Comparison of ENCODE assay signal across 8 cellular contexts in genomic region chr7:129367700-129368388, GRCh38.
DNase-seq lines count a peak whose midpoint lies in the region; ATAC-seq, FAIRE-seq and TF ChIP-seq lines count a peak whose summit lies in the region.

No MANE protein-coding gene starts in this region.

- TF ChIP-seq CTCF in A673 (conservative IDR thresholded peaks at IDR 0.05; ENCODE audit: low read depth, low read length): peak; percentile 95
- peak; percentile 92 for TF ChIP-seq CTCF in chondrocyte (IDR thresholded peaks at IDR 0.05)
- peak; percentile 91 for TF ChIP-seq CTCF in kidney epithelial cell (IDR thresholded peaks at IDR 0.05; ENCODE audit: insufficient read depth, low read length, poor library complexity, severe bottlenecking)

- H3K36me3 ChIP-seq in A673 (ENCODE audit: insufficient read depth, low read length, poor library complexity, severe bottlenecking): no peaks in the 10 kb centered on the region
- no peaks in the 10 kb centered on the region for H3K36me3 ChIP-seq in kidney epithelial cell (ENCODE audit: control insufficient read depth, insufficient read depth, low read length)

- intact Hi-C loops in A673 (cut with micrococcal nuclease; ENCODE audit: unreplicated experiment): loop anchor here (1.0 to 5.0 kb wide), 3 partner anchors 104 to 459 kb away; no protein-coding TSS in a partner anchor

- no peak overlapping the region for H3K27ac Mint-ChIP-seq in chondrocyte (ENCODE audit: unreplicated experiment)

- H3K4me1 Mint-ChIP-seq in chondrocyte (ENCODE audit: low read depth): peaks cover 4% of the 10 kb centered on the region

- H3K4me3 ChIP-seq in A673 (ENCODE audit: low read depth, low read length, poor library complexity, severe bottlenecking) (peak overlapping the region; percentile 20), kidney epithelial cell (ENCODE audit: low read depth, low read length) (no peak overlapping the region)

- BruUV-seq in A673 (replicated peaks; lab: Mats Ljungman, UMichigan): no TSS peak

- CTCF ChIA-PET in A673 (lab: Charles Lee): interaction anchor here (0.6 to 2.4 kb wide), 18 partner anchors 10 to 643 kb away, joined by 3 to 22 read pairs (median 4); partner anchors contain the start of gene STRIP2

- peak overlapping the region; percentile 57 for H3K27ac ChIP-seq in A673 (ENCODE audit: low read depth, low read length, poor library complexity, severe bottlenecking)

- H3K36me3 Mint-ChIP-seq in chondrocyte (ENCODE audit: low read depth): no peaks in the 10 kb centered on the region

- DNase-seq in A673 (ENCODE audit: low spot score) (peak; percentile 93), GM18507 (ENCODE audit: extremely low spot score, insufficient read length, low read depth) (no peak), NCI-H2227 (lab: John Stamatoyannopoulos, UW; ENCODE audit: unreplicated experiment) (peak; percentile 79), chondrocyte (ENCODE audit: low spot score) (no peak), kidney epithelial cell (ENCODE audit: low read depth) (peak; percentile 25)
- peak; percentile 77 for DNase-seq in activated CD4-positive, CD25-positive, alpha-beta regulatory T cell treated with anti-CD3 and anti-CD28 coated beads, Interleukin-2, amount 50 U/mL, for 72 hours
- peak; percentile 69 to 73 for DNase-seq in stimulated activated CD4-positive, alpha-beta T cell treated with anti-CD3 and anti-CD28 coated beads, Interleukin-15, amount 100 ng/mL, for 48 hours (ENCODE audit: low read depth in 2 of 2)

- H3K27me3 ChIP-seq in A673 (replicated peaks; ENCODE audit: insufficient read depth, low read depth, low read length, poor library complexity) (no peaks in the 10 kb centered on the region), kidney epithelial cell (ENCODE audit: control insufficient read depth, insufficient read depth, low read length) (no peaks in the 10 kb centered on the region)

- FAIRE-seq in GM18507 (lab: Jason Lieb, UNC): peak; percentile 91

- H3K4me1 ChIP-seq in A673 (ENCODE audit: insufficient read depth, low read length, poor library complexity, severe bottlenecking): peaks cover 36% of the 10 kb centered on the region

- H3K9me3 ChIP-seq in A673 (ENCODE audit: low read depth, low read length, poor library complexity, severe bottlenecking): no peaks in the 10 kb centered on the region

- H3K4me3 Mint-ChIP-seq in chondrocyte (ENCODE audit: unreplicated experiment): no peak overlapping the region

- POLR2A ChIA-PET in A673 (lab: Charles Lee; ENCODE audit: low non-redundant PET): no interaction called here

- H3K9me3 Mint-ChIP-seq in chondrocyte (ENCODE audit: low read depth): no peaks in the 10 kb centered on the region

- no peaks in the 10 kb centered on the region for H3K27me3 Mint-ChIP-seq in chondrocyte (ENCODE audit: low read depth)

- peak; percentile 70 for ATAC-seq in HG03066 (IDR thresholded peaks at IDR 0.05; ENCODE audit: low read depth, unreplicated experiment)

Comparison
In these comparisons a context has a peak if more than half of its experiments do, and no peak if none do; other contexts are left out.
1. DNase-seq: peak in A673 (single experiment), NCI-H2227 (single experiment), activated CD4-positive, CD25-positive, alpha-beta regulatory T cell treated with anti-CD3 and anti-CD28 coated beads, Interleukin-2, amount 50 U/mL, for 72 hours (single experiment), kidney epithelial cell (single experiment) and stimulated activated CD4-positive, alpha-beta T cell treated with anti-CD3 and anti-CD28 coated beads, Interleukin-15, amount 100 ng/mL, for 48 hours (2 of 2); none in GM18507 (single experiment) and chondrocyte (single experiment).
2. Peak in every context shown above with its lines, with median percentiles within 50 percentile points of each other: CTCF ChIP-seq.